ENCODE assay signal across 9 cellular contexts in genomic region chr20:1465470-1466210, GRCh38. TPM values are rescaled to one million over a fixed set of nuclear protein-coding genes. Genes with fewer than 3 reads are reported as not detected.
DNase-seq lines count a peak whose midpoint lies in the region; ATAC-seq, FAIRE-seq and TF ChIP-seq lines count a peak whose summit lies in the region.
"Had no signal": no experiment of that assay in that cellular context is flagged by ENCODE, and none has a peak within 500 bp of the region (broad histone marks: within the 10 kb centered on the region; RNA-seq: fewer than 3 reads in every experiment).

No MANE protein-coding gene starts in this region.

- H3K27ac Mint-ChIP-seq in activated naive CD4-positive, alpha-beta T cell treated with anti-CD3 and anti-CD28 coated beads, Interleukin-2, amount 10 ng/mL, durations not matched to agents 7 days and 5 days = peak overlapping the region; percentile 77
- peak overlapping the region; percentile 78 for H3K27ac Mint-ChIP-seq in memory B cell

- H3K9ac ChIP-seq in K562 (ENCODE audit: insufficient read depth in 1 of 2, low read depth in 2 of 2, low read length in 2 of 2) = peak overlapping the region; percentile 91 to 96

- H3K4me1 ChIP-seq in K562 (replicated peaks in 1 of 2; ENCODE audit: control insufficient read depth in 2 of 2, insufficient read depth in 2 of 2, low read length in 2 of 2) (peaks cover 18 to 37% of the 10 kb centered on the region in 2 experiments), upper lobe of right lung (peaks cover 25% of the 10 kb centered on the region)

- TF ChIP-seq CTCF in K562 (IDR thresholded peaks at IDR 0.05 in 2 of 3, conservative IDR thresholded peaks at IDR 0.05 in 1 of 3; ENCODE audit: insufficient read depth in 2 of 3, low read depth in 1 of 3, low read length in 3 of 3) (no peak), upper lobe of right lung (IDR thresholded peaks at IDR 0.05) (no peak)

- no peaks in the 10 kb centered on the region for H3K9me3 Mint-ChIP-seq in activated naive CD4-positive, alpha-beta T cell treated with anti-CD3 and anti-CD28 coated beads, Interleukin-2, amount 10 ng/mL, durations not matched to agents 7 days and 5 days
- no peaks in the 10 kb centered on the region for H3K9me3 Mint-ChIP-seq in memory B cell

- peak overlapping the region; percentile 89 for H3K4me2 ChIP-seq in K562 (ENCODE audit: insufficient read depth, low read length)

- TF ChIP-seq POLR2A in K562 (conservative IDR thresholded peaks at IDR 0.05) = no peak

- H3K27ac ChIP-seq in K562 (ENCODE audit: extremely low read depth, low read depth, low read length) = peak overlapping the region; percentile 94
- H3K27ac ChIP-seq in upper lobe of right lung = peak overlapping the region; percentile 80

- H3K27me3 ChIP-seq in K562 (ENCODE audit: control insufficient read depth in 2 of 2, insufficient read depth in 2 of 2, low read length in 2 of 2) (no peaks in the 10 kb centered on the region), upper lobe of right lung (no peaks in the 10 kb centered on the region)

- POLR2A ChIA-PET in K562 (lab: Yijun Ruan, JAX) = interaction anchor here (0.8 to 1.4 kb wide), 6 partner anchors 8 to 25 kb away, joined by 3 read pairs; no protein-coding TSS in a partner anchor

- peak; percentile 35 for FAIRE-seq in K562 (lab: Jason Lieb, UNC)

- DNase-seq in activated naive CD4-positive, alpha-beta T cell treated with anti-CD3 and anti-CD28 coated beads, Interleukin-2, amount 10 ng/mL, durations not matched to agents 7 days and 5 days = no peak
- no peak for DNase-seq in activated naive CD4-positive, alpha-beta T cell treated with anti-CD3 and anti-CD28 coated beads, Interleukin-2, amount 50 U/mL, for 16 hours
- DNase-seq in K562 (ENCODE audit: extremely low read depth in 1 of 4, low spot score in 3 of 4) (no peak), memory B cell (ENCODE audit: low spot score in 2 of 2) (no peak), upper lobe of right lung (no peak)

- H3K27me3 Mint-ChIP-seq in activated naive CD4-positive, alpha-beta T cell treated with anti-CD3 and anti-CD28 coated beads, Interleukin-2, amount 10 ng/mL, durations not matched to agents 7 days and 5 days = peaks cover 29% of the 10 kb centered on the region
- no peaks in the 10 kb centered on the region for H3K27me3 Mint-ChIP-seq in memory B cell

- H3K36me3 ChIP-seq in K562 (ENCODE audit: control insufficient read depth, insufficient read depth, low read length) (peaks cover 49% of the 10 kb centered on the region), upper lobe of right lung (peaks cover 25% of the 10 kb centered on the region)

- CTCF ChIA-PET in activated naive CD4-positive, alpha-beta T cell treated with anti-CD3 and anti-CD28 coated beads, Interleukin-2, amount 10 ng/mL, durations not matched to agents 7 days and 5 days (lab: Charles Lee) = interaction anchor here (1.1 to 4.3 kb wide), 6 partner anchors 12 to 311 kb away, joined by 3 to 19 read pairs (median 4); no protein-coding TSS in a partner anchor
- CTCF ChIA-PET in K562 (lab: Yijun Ruan, JAX; ENCODE audit: low intra/inter-chr PET ratio) = interaction anchor here (0.7 kb wide), 1 partner anchor 37 kb away, joined by 3 read pairs; no protein-coding TSS in a partner anchor

- H4K20me1 ChIP-seq in K562 (replicated peaks; ENCODE audit: control insufficient read depth, insufficient read depth, low read length) = peaks cover 8% of the 10 kb centered on the region; the same call in 1 of the 2 replicates

- in situ Hi-C loops in K562 (cut with MboI) = no loop called here

- TF ChIP-seq EP300 in K562 (IDR thresholded peaks at IDR 0.05; ENCODE audit: low read length) = no peak

- 23% methylated on average over 12 of the region's 12 CpGs for WGBS in K562 (ENCODE audit: insufficient coverage, low coverage, missing lambda C conversion rate)

- peaks cover 54% of the 10 kb centered on the region for H3K79me2 ChIP-seq in K562 (ENCODE audit: control insufficient read depth, insufficient read depth, low read length)

- H3K36me3 Mint-ChIP-seq in activated naive CD4-positive, alpha-beta T cell treated with anti-CD3 and anti-CD28 coated beads, Interleukin-2, amount 10 ng/mL, durations not matched to agents 7 days and 5 days = peaks cover 13% of the 10 kb centered on the region
- H3K36me3 Mint-ChIP-seq in memory B cell = peaks cover 9% of the 10 kb centered on the region

- peak overlapping the region; percentile 97 for H3K4me3 ChIP-seq in K562
- peak overlapping the region; percentile 81 for H3K4me3 ChIP-seq in upper lobe of right lung

- ATAC-seq in K562 = no peak
- ATAC-seq in memory B cell (ENCODE audit: low read depth) = no peak
- ATAC-seq in upper lobe of right lung = no peak
- no peak for ATAC-seq in GM19467 (IDR thresholded peaks at IDR 0.05; ENCODE audit: unreplicated experiment)
- ATAC-seq in HG02759 (IDR thresholded peaks at IDR 0.05; ENCODE audit: unreplicated experiment) = no peak
- ATAC-seq in HG03521 (IDR thresholded peaks at IDR 0.05; ENCODE audit: unreplicated experiment) = no peak

- H3K9me3 ChIP-seq in K562 (replicated peaks; ENCODE audit: control insufficient read depth, insufficient read depth, low read depth, low read length) (no peaks in the 10 kb centered on the region), upper lobe of right lung (no peaks in the 10 kb centered on the region)

- TSS peak; percentile 38 for BruUV-seq in K562 (replicated peaks; lab: Mats Ljungman, UMichigan)

- H3K4me1 Mint-ChIP-seq in activated naive CD4-positive, alpha-beta T cell treated with anti-CD3 and anti-CD28 coated beads, Interleukin-2, amount 10 ng/mL, durations not matched to agents 7 days and 5 days = peaks cover 47% of the 10 kb centered on the region
- peaks cover 43% of the 10 kb centered on the region for H3K4me1 Mint-ChIP-seq in memory B cell

- H3K4me3 Mint-ChIP-seq in activated naive CD4-positive, alpha-beta T cell treated with anti-CD3 and anti-CD28 coated beads, Interleukin-2, amount 10 ng/mL, durations not matched to agents 7 days and 5 days = peak overlapping the region; percentile 78
- H3K4me3 Mint-ChIP-seq in memory B cell = peak overlapping the region; percentile 83

- intact Hi-C loops in K562 (cut with micrococcal nuclease) = loop anchor here (2.0 to 10.0 kb wide), 2 partner anchors 37 to 141 kb away; partner anchors contain the start of gene SDCBP2
- intact Hi-C loops in upper lobe of right lung (cut with DNase I) = no loop called here

- H3K9me1 ChIP-seq in K562 (ENCODE audit: control insufficient read depth, insufficient read depth, low read length) = no peaks in the 10 kb centered on the region

- no peak for TF ChIP-seq RAD21 in K562 (CRISPR knock-in tag; conservative IDR thresholded peaks at IDR 0.05 in 1 of 2, IDR thresholded peaks at IDR 0.05 in 1 of 2)

- no peak overlapping the region; the same call in 1 of the 2 replicates for H2AFZ ChIP-seq in K562 (ENCODE audit: low read depth, low read length)

TF ChIP-seq in K562, 482 proteins besides CTCF, POLR2A, EP300 and RAD21:
- TF ChIP-seq MEIS2 (IDR thresholded peaks at IDR 0.05; ENCODE audit: partially characterized antibody) (no peak), ZC3H4 (CRISPR knock-in tag; IDR thresholded peaks at IDR 0.05; ENCODE audit: borderline replicate concordance) (0 out of 2 replicates have a peak, but pooled peaks have one; percentile 23)

RNA-seq across cellular contexts. Expression of gene NSFL1C, which starts 1.0 kb away (rescaled TPM):
- total RNA-seq in K562 (2011; cell fraction: chromatin; rRNA removed; ENCODE audit: low replicate concordance) = 50.9 and 82.3 TPM in 2 replicates
- 32.7 and 35.1 TPM in 2 replicates for total RNA-seq in K562 (2011; cell fraction: nucleolus; rRNA removed)
- 58.5 and 68.4 TPM in 2 replicates for total RNA-seq in K562 (2011; cell fraction: nucleoplasm; rRNA removed)
- total RNA-seq in K562 (2014; rRNA removed) (69.8 and 82.5 TPM in 2 replicates), K562 (2014; rRNA removed; fragmentation: Illumina TruSeq; extraction: Trizol) (27.2 and 29.9 TPM in 2 replicates), K562 (2015; rRNA removed; fragmentation: Illumina TruSeq; extraction: Trizol) (35.4 and 36.3 TPM in 2 replicates), K562 (2021) (97.3 and 99.1 TPM in 2 replicates), upper lobe of right lung (73.4 TPM)
- polyA plus RNA-seq in K562 (2011; rRNA removed) (20.8 and 26.5 TPM in 2 replicates), K562 (2014; fragmentation: Illumina TruSeq; extraction: Trizol) (104 and 119 TPM in 2 replicates), K562 (2014; fragmentation: Nextera tagmentation; extraction: Ambion mirVana) (10 to 100 TPM; 39.3 to 47.0 TPM), K562 (2014; rRNA removed) (53.8 and 71.3 TPM in 2 replicates)
- 15.1 and 25.0 TPM in 2 replicates for polyA plus RNA-seq in K562 (2011; cell fraction: cytosol; rRNA removed)
- polyA plus RNA-seq in K562 (2011; cell fraction: nucleus; rRNA removed) = 91.8 and 160 TPM in 2 replicates
- polyA plus RNA-seq in K562 (2012) = 78.4 and 79.6 TPM in 2 replicates
- 26.7 and 47.1 TPM in 2 replicates for polyA minus RNA-seq in K562 (2011; rRNA and poly(A)+ RNA removed)
- 11.0 and 17.7 TPM in 2 replicates for polyA minus RNA-seq in K562 (2011; cell fraction: cytosol; rRNA and poly(A)+ RNA removed)
- polyA minus RNA-seq in K562 (2011; cell fraction: nucleus; rRNA and poly(A)+ RNA removed) = 47.0 and 118 TPM in 2 replicates

RNA-seq across cellular contexts. Expression of gene SIRPB2, which starts 25.6 kb away (rescaled TPM):
- total RNA-seq in K562 (2011; cell fraction: chromatin; rRNA removed; ENCODE audit: low replicate concordance) = not detected in 2 replicates
- total RNA-seq in K562 (2011; cell fraction: nucleolus; rRNA removed) = not detected in 2 replicates
- not detected in 2 replicates for total RNA-seq in K562 (2011; cell fraction: nucleoplasm; rRNA removed)
- total RNA-seq in K562 (2014; rRNA removed) (not detected in 2 replicates), K562 (2014; rRNA removed; fragmentation: Illumina TruSeq; extraction: Trizol) (not detected in 2 replicates), K562 (2015; rRNA removed; fragmentation: Illumina TruSeq; extraction: Trizol) (0.07 TPM in 1 of 2 replicates, not detected in the other), K562 (2021) (not detected in 2 replicates), upper lobe of right lung (14.3 TPM)
- polyA plus RNA-seq in K562 (2011; rRNA removed) (not detected in 2 replicates), K562 (2014; fragmentation: Illumina TruSeq; extraction: Trizol) (not detected in 2 replicates), K562 (2014; fragmentation: Nextera tagmentation; extraction: Ambion mirVana) (under 1 TPM in 1 of 2 experiments, not detected in 1; 0.07 TPM), K562 (2014; rRNA removed) (not detected in 2 replicates)
- 0.01 TPM in 1 of 2 replicates, not detected in the other for polyA plus RNA-seq in K562 (2011; cell fraction: cytosol; rRNA removed)
- not detected in 2 replicates for polyA plus RNA-seq in K562 (2011; cell fraction: nucleus; rRNA removed)
- 0.05 and 0.17 TPM in 2 replicates for polyA plus RNA-seq in K562 (2012)
- not detected in 2 replicates for polyA minus RNA-seq in K562 (2011; rRNA and poly(A)+ RNA removed)
- polyA minus RNA-seq in K562 (2011; cell fraction: cytosol; rRNA and poly(A)+ RNA removed) = not detected in 2 replicates
- not detected in 2 replicates for polyA minus RNA-seq in K562 (2011; cell fraction: nucleus; rRNA and poly(A)+ RNA removed)
- total RNA-seq: T-helper 2 cell treated with Interferon-gamma antibody and Interleukin-4, amounts not matched to agents 100 ng/mL and 5 ng/mL, for 36 hours had no signal

Comparison
In these comparisons a context has a peak if more than half of its experiments do, and no peak if none do; other contexts are left out.
1. RNA of gene SIRPB2, which starts 25.6 kb away (total RNA-seq): 14.3 TPM in upper lobe of right lung (single experiment); 0.07 TPM in K562; every median in the first group is over 10 times any median in the second.